ENCODE assay signal across 2 cellular contexts in the genomic region with DNA sequence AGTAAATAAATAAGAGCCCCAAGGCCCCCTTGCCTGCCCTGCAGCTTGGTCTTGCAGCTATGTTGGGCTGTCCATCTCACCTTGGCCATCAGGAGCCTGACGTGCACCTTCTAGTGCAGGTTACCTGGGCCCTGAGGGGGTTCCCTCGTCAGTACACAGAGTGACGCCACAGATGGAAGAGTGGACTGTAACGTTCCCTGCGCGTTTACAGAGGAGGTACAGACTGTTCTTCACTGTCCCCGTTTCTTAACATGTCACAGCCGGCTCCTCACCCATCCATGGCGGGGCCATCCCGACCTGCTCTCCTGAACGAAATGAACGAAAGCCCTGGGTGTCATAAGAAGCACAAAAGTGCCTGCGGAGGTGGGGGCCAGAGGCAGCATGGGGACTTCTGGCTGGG.
TF ChIP-seq lines count a peak whose summit lies in the region.

No MANE protein-coding gene starts in this region.

TF ChIP-seq in liver, 16 proteins besides CTCF, POLR2A, EP300 and RAD21:
- no peak for TF ChIP-seq EGR1 (IDR thresholded peaks at IDR 0.05; ENCODE audit: low read depth in 2 of 2)
- TF ChIP-seq, protein P1, sequence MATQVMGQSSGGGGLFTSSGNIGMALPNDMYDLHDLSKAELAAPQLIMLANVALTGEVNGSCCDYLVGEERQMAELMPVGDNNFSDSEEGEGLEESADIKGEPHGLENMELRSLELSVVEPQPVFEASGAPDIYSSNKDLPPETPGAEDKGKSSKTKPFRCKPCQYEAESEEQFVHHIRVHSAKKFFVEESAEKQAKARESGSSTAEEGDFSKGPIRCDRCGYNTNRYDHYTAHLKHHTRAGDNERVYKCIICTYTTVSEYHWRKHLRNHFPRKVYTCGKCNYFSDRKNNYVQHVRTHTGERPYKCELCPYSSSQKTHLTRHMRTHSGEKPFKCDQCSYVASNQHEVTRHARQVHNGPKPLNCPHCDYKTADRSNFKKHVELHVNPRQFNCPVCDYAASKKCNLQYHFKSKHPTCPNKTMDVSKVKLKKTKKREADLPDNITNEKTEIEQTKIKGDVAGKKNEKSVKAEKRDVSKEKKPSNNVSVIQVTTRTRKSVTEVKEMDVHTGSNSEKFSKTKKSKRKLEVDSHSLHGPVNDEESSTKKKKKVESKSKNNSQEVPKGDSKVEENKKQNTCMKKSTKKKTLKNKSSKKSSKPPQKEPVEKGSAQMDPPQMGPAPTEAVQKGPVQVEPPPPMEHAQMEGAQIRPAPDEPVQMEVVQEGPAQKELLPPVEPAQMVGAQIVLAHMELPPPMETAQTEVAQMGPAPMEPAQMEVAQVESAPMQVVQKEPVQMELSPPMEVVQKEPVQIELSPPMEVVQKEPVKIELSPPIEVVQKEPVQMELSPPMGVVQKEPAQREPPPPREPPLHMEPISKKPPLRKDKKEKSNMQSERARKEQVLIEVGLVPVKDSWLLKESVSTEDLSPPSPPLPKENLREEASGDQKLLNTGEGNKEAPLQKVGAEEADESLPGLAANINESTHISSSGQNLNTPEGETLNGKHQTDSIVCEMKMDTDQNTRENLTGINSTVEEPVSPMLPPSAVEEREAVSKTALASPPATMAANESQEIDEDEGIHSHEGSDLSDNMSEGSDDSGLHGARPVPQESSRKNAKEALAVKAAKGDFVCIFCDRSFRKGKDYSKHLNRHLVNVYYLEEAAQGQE (IDR thresholded peaks at IDR 0.05): no peak
- TF ChIP-seq GABPA (IDR thresholded peaks at IDR 0.05 in 1 of 2, conservative IDR thresholded peaks at IDR 0.05 in 1 of 2): no peak
- TF ChIP-seq TAF1 (conservative IDR thresholded peaks at IDR 0.05): no peak
- TF ChIP-seq SP1 (IDR thresholded peaks at IDR 0.05): no peak
- TF ChIP-seq, protein P2, sequence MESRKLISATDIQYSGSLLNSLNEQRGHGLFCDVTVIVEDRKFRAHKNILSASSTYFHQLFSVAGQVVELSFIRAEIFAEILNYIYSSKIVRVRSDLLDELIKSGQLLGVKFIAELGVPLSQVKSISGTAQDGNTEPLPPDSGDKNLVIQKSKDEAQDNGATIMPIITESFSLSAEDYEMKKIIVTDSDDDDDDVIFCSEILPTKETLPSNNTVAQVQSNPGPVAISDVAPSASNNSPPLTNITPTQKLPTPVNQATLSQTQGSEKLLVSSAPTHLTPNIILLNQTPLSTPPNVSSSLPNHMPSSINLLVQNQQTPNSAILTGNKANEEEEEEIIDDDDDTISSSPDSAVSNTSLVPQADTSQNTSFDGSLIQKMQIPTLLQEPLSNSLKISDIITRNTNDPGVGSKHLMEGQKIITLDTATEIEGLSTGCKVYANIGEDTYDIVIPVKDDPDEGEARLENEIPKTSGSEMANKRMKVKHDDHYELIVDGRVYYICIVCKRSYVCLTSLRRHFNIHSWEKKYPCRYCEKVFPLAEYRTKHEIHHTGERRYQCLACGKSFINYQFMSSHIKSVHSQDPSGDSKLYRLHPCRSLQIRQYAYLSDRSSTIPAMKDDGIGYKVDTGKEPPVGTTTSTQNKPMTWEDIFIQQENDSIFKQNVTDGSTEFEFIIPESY (IDR thresholded peaks at IDR 0.05): no peak
- no peak for TF ChIP-seq JUND (IDR thresholded peaks at IDR 0.05)
- TF ChIP-seq HNF4A (conservative IDR thresholded peaks at IDR 0.05): no peak
- no peak for TF ChIP-seq HNF4G (IDR thresholded peaks at IDR 0.05)
- no peak for TF ChIP-seq YY1 (IDR thresholded peaks at IDR 0.05)
- TF ChIP-seq, protein P3, sequence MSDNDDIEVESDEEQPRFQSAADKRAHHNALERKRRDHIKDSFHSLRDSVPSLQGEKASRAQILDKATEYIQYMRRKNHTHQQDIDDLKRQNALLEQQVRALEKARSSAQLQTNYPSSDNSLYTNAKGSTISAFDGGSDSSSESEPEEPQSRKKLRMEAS (IDR thresholded peaks at IDR 0.05): no peak
- TF ChIP-seq FOXA2 (IDR thresholded peaks at IDR 0.05): no peak
- TF ChIP-seq NR2F2 (IDR thresholded peaks at IDR 0.05): no peak
- no peak for TF ChIP-seq FOXA1 (IDR thresholded peaks at IDR 0.05)
- TF ChIP-seq, protein P4, sequence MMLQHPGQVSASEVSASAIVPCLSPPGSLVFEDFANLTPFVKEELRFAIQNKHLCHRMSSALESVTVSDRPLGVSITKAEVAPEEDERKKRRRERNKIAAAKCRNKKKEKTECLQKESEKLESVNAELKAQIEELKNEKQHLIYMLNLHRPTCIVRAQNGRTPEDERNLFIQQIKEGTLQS (IDR thresholded peaks at IDR 0.05): no peak
- TF ChIP-seq RXRA (IDR thresholded peaks at IDR 0.05): no peak

TF ChIP-seq in HepG2, 621 proteins besides CTCF, POLR2A, EP300 and RAD21:
- TF ChIP-seq SP4 (CRISPR knock-in tag; IDR thresholded peaks at IDR 0.05): no peak
